Comparison of ENCODE assay signal across 10 cellular contexts in the genomic region with DNA sequence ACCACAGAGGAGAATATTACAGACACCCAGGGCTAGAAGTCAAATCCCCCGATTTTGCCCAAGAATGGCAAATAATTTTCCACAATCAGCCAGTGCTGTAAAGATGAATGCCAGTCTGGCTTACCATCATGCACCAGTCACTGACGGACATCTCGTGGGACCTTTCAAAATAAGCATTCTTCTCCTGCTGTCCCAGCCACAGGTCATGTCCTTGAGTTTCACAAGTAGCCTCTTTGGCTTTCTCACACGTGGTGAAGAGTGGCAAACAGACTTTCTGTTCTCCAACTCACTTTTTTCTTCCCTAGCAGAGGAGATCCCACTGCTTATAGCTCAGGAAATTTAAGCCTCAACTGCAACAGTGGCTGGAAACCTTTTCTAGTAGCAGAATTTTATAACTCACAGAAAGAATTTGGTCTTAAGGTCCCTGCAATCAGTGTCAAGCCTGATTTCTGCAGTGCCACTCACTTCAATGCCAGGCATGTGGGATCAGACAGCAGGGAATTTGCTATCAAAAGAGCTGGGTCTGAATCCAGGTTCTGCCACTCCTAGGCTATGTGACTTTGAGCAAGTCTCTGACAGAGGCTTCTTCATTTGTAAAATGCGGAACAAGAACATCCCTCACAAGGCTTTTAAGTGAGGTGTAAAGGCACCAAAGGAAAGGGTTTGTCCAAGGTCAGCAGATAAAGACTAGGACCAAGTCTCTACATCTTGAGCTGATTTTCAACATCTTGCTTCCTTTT. TPM values are rescaled to one million over a fixed set of nuclear protein-coding genes. Genes with fewer than 3 reads are reported as not detected.
DNase-seq lines count a peak whose midpoint lies in the region; ATAC-seq, FAIRE-seq and TF ChIP-seq lines count a peak whose summit lies in the region.
"Had no signal": no experiment of that assay in that cellular context is flagged by ENCODE, and none has a peak within 500 bp of the region (broad histone marks: within the 10 kb centered on the region; RNA-seq: fewer than 3 reads in every experiment).

No MANE protein-coding gene starts in this region.

- H3K4me3 Mint-ChIP-seq in naive thymus-derived CD4-positive, alpha-beta T cell: peak overlapping the region; percentile 92 to 100 (median 98)
- no peak overlapping the region for H3K4me3 Mint-ChIP-seq in progenitor cell of endocrine pancreas (ENCODE audit: low read depth)

- peaks cover 4 to 74% (median 63%) of the 10 kb centered on the region in 5 donors for H3K36me3 Mint-ChIP-seq in naive thymus-derived CD4-positive, alpha-beta T cell
- peaks cover 5% of the 10 kb centered on the region for H3K36me3 Mint-ChIP-seq in progenitor cell of endocrine pancreas (ENCODE audit: insufficient read depth)

- 70% methylated on average over 5 of the region's 5 CpGs for WGBS in liver
- 72% methylated on average over 5 of the region's 5 CpGs for WGBS in HepG2 (ENCODE audit: low lambda C conversion rate)

- no peak overlapping the region for H3K9ac ChIP-seq in liver (ENCODE audit: low read depth in 1 of 2, low read length in 2 of 2)
- no peak overlapping the region for H3K9ac ChIP-seq in HepG2 (ENCODE audit: insufficient read depth, low read depth, low read length)

- intact Hi-C loops in HepG2 (cut with micrococcal nuclease; ENCODE audit: unreplicated experiment) (no loop called here), ascending aorta (cut with DNase I) (loop anchor here (2.0 to 10.0 kb wide), 2 partner anchors 110 to 984 kb away; a partner anchor contains a TSS)
- intact Hi-C loops in naive thymus-derived CD4-positive, alpha-beta T cell (cut with micrococcal nuclease): no loop called here

- BruUV-seq in HepG2 (replicated peaks; lab: Mats Ljungman, UMichigan): no TSS peak

- no peak for TF ChIP-seq RAD21 in liver (IDR thresholded peaks at IDR 0.05)
- no peak for TF ChIP-seq RAD21 in HepG2 (CRISPR knock-in tag; IDR thresholded peaks at IDR 0.05)

- no peak overlapping the region for H3K4me3 ChIP-seq in liver (ENCODE audit: low read depth in 1 of 3, low read length in 3 of 3)
- H3K4me3 ChIP-seq in HepG2 (replicated peaks in 1 of 3; ENCODE audit: insufficient read depth in 1 of 3, low read depth in 2 of 3, low read length in 3 of 3): no peak overlapping the region
- peak overlapping the region in 1 of 2 donors; percentile 16 for H3K4me3 ChIP-seq in ascending aorta
- H3K4me3 ChIP-seq in naive thymus-derived CD4-positive, alpha-beta T cell (ENCODE audit: low read length): peak overlapping the region; percentile 100

- H3K27me3 ChIP-seq in liver (ENCODE audit: control insufficient read depth in 4 of 4, insufficient read depth in 4 of 4, low read length in 3 of 4) (no peaks in the 10 kb centered on the region), HepG2 (ENCODE audit: control insufficient read depth in 1 of 2, insufficient read depth in 2 of 2, low read length in 2 of 2) (no peaks in the 10 kb centered on the region), ascending aorta (no peaks in the 10 kb centered on the region)
- no peaks in the 10 kb centered on the region for H3K27me3 ChIP-seq in naive thymus-derived CD4-positive, alpha-beta T cell (ENCODE audit: control insufficient read depth in 2 of 2, insufficient read depth in 2 of 2, low read length in 2 of 2)

- H3K79me2 ChIP-seq in HepG2 (ENCODE audit: insufficient read depth, low read length): no peaks in the 10 kb centered on the region

- H3K4me2 ChIP-seq in HepG2 (ENCODE audit: low read depth, low read length): no peak overlapping the region

- no peak for ATAC-seq in HepG2
- no peak for ATAC-seq in naive thymus-derived CD4-positive, alpha-beta T cell
- ATAC-seq in GM18861 (IDR thresholded peaks at IDR 0.05; ENCODE audit: unreplicated experiment): no peak
- no peak for ATAC-seq in GM18909 (IDR thresholded peaks at IDR 0.05; ENCODE audit: poor library complexity, unreplicated experiment)

- H3K27ac ChIP-seq in liver (ENCODE audit: low read depth in 1 of 2, low read length in 2 of 2): peak overlapping the region; percentile 15 to 23
- no peak overlapping the region for H3K27ac ChIP-seq in HepG2 (ENCODE audit: extremely low read length, insufficient read depth, low read length)
- peak overlapping the region; percentile 98 to 99 for H3K27ac ChIP-seq in ascending aorta
- H3K27ac ChIP-seq in naive thymus-derived CD4-positive, alpha-beta T cell (ENCODE audit: low read depth, low read length): peak overlapping the region; percentile 100

- no peaks in the 10 kb centered on the region for H4K20me1 ChIP-seq in HepG2 (ENCODE audit: insufficient read depth, low read length)

- CTCF ChIA-PET in HepG2 (lab: Yijun Ruan, JAX; ENCODE audit: low intra/inter-chr PET ratio, low total read pairs): no interaction called here
- CTCF ChIA-PET in naive thymus-derived CD4-positive, alpha-beta T cell (lab: Charles Lee): interaction anchor here (0.8 to 6.9 kb wide), 5 partner anchors 9 to 1735 kb away, joined by 3 to 73 read pairs (median 4); a partner anchor contains a TSS

- no peak for FAIRE-seq in HepG2 (lab: Jason Lieb, UNC)

- H3K27me3 Mint-ChIP-seq in naive thymus-derived CD4-positive, alpha-beta T cell: no peaks in the 10 kb centered on the region
- peaks cover 7% of the 10 kb centered on the region for H3K27me3 Mint-ChIP-seq in progenitor cell of endocrine pancreas

- TF ChIP-seq CTCF in liver (IDR thresholded peaks at IDR 0.05; ENCODE audit: low read depth, low read length, missing input control) (no peak), HepG2 (CRISPR knock-in tag; IDR thresholded peaks at IDR 0.05) (no peak), ascending aorta (IDR thresholded peaks at IDR 0.05) (no peak), progenitor cell of endocrine pancreas (IDR thresholded peaks at IDR 0.05; ENCODE audit: unreplicated experiment) (no peak)

- H3K36me3 ChIP-seq in liver (ENCODE audit: control insufficient read depth in 4 of 4, insufficient read depth in 3 of 4, low read depth in 1 of 4, low read length in 3 of 4) (peaks cover 0 to 2% (median 0%) of the 10 kb centered on the region in 4 donors), HepG2 (replicated peaks in 1 of 2; ENCODE audit: control insufficient read depth in 1 of 2, insufficient read depth in 2 of 2, low read length in 2 of 2) (no peaks in the 10 kb centered on the region), ascending aorta (peaks cover 44 to 52% of the 10 kb centered on the region in 2 donors)
- peaks cover 43 to 69% (median 60%) of the 10 kb centered on the region in 3 experiments for H3K36me3 ChIP-seq in naive thymus-derived CD4-positive, alpha-beta T cell (ENCODE audit: control insufficient read depth in 2 of 3, insufficient read depth in 3 of 3, low read length in 3 of 3)

- TF ChIP-seq EP300 in HepG2 (IDR thresholded peaks at IDR 0.05; ENCODE audit: low read depth in 2 of 2, low read length in 2 of 2): no peak
- TF ChIP-seq EP300 in HepG2 (CRISPR knock-in tag; IDR thresholded peaks at IDR 0.05; ENCODE audit: borderline replicate concordance): no peak

- DNase-seq in HepG2 (ENCODE audit: low spot score) (no peak), ascending aorta (ENCODE audit: low spot score in 2 of 2) (no peak), progenitor cell of endocrine pancreas (ENCODE audit: low spot score, unreplicated experiment) (no peak), Kasumi-1 (lab: John Stamatoyannopoulos, UW) (no peak)
- peak in 1 of 9 donors; percentile 18 for DNase-seq in naive thymus-derived CD4-positive, alpha-beta T cell
- DNase-seq: erythroblast, kidney glomerular epithelial cell had no signal

- in situ Hi-C loops in HepG2 (cut with HindIII; ENCODE audit: extremely low pct_ligation_motif_present, low pct_unique_long_range_greater_than_20kb): no loop called here

- peaks cover 0 to 12% (median 0%) of the 10 kb centered on the region in 11 donors for H3K9me3 Mint-ChIP-seq in naive thymus-derived CD4-positive, alpha-beta T cell
- no peaks in the 10 kb centered on the region for H3K9me3 Mint-ChIP-seq in progenitor cell of endocrine pancreas (ENCODE audit: low read depth)

- no peak for TF ChIP-seq POLR2A in HepG2 (IDR thresholded peaks at IDR 0.05; ENCODE audit: insufficient read depth in 1 of 2, low read depth in 2 of 2, low read length in 2 of 2)

- H3K9me3 ChIP-seq in liver (ENCODE audit: control insufficient read depth in 4 of 4, low read length in 3 of 4) (no peaks in the 10 kb centered on the region), HepG2 (ENCODE audit: low read length) (no peaks in the 10 kb centered on the region), ascending aorta (no peaks in the 10 kb centered on the region)
- no peaks in the 10 kb centered on the region for H3K9me3 ChIP-seq in naive thymus-derived CD4-positive, alpha-beta T cell (ENCODE audit: control insufficient read depth in 2 of 3, low read length in 3 of 3)

- H3K27ac Mint-ChIP-seq in naive thymus-derived CD4-positive, alpha-beta T cell: peak overlapping the region; percentile 98 to 100 (median 99)
- no peak overlapping the region for H3K27ac Mint-ChIP-seq in progenitor cell of endocrine pancreas

- peaks cover 27 to 69% (median 63%) of the 10 kb centered on the region in 7 donors for H3K4me1 Mint-ChIP-seq in naive thymus-derived CD4-positive, alpha-beta T cell
- H3K4me1 Mint-ChIP-seq in progenitor cell of endocrine pancreas (ENCODE audit: low read depth): peaks cover 34% of the 10 kb centered on the region

- H2AFZ ChIP-seq in HepG2 (ENCODE audit: low read length): no peak overlapping the region

- POLR2A ChIA-PET in HepG2 (lab: Yijun Ruan, JAX): interaction anchor here (0.8 kb wide), 1 partner anchor 9 kb away, joined by 3 read pairs; no protein-coding TSS in a partner anchor
- POLR2A ChIA-PET in naive thymus-derived CD4-positive, alpha-beta T cell (lab: Charles Lee): interaction anchor here (1.1 to 35.9 kb wide), 13 partner anchors 6 to 373 kb away, joined by 3 to 2331 read pairs (median 29); a partner anchor contains a TSS

- H3K4me1 ChIP-seq in liver (ENCODE audit: control insufficient read depth in 4 of 4, insufficient read depth in 4 of 4, low read length in 3 of 4) (peaks cover 3 to 22% (median 11%) of the 10 kb centered on the region in 4 donors), HepG2 (ENCODE audit: insufficient read depth, low read length) (peaks cover 56% of the 10 kb centered on the region), ascending aorta (peaks cover 7 to 31% of the 10 kb centered on the region in 2 donors)
- peaks cover 59 to 70% of the 10 kb centered on the region in 2 donors for H3K4me1 ChIP-seq in naive thymus-derived CD4-positive, alpha-beta T cell (ENCODE audit: control insufficient read depth in 2 of 2, insufficient read depth in 2 of 2, low read length in 2 of 2)

RNA-seq across cellular contexts. Expression of a gene that starts 3.6 kb away (rescaled TPM):
- total RNA-seq in liver (1 to 10 TPM; 7.3 to 7.8 TPM), HepG2 (2016; rRNA removed; fragmentation: Illumina TruSeq; extraction: Trizol) (0.44 and 1.3 TPM in 2 replicates), ascending aorta (16.4 TPM), progenitor cell of endocrine pancreas (6.2 and 7.6 TPM in 2 replicates)
- polyA plus RNA-seq in liver (1 to 10 TPM; 3.1 to 4.7 TPM), HepG2 (2011; rRNA removed) (2.5 and 5.3 TPM in 2 replicates)
- total RNA-seq in HepG2 (2016; cell fraction: cytosol; rRNA removed; fragmentation: Illumina TruSeq; extraction: Trizol; ENCODE audit: low read depth): 0.26 and 0.30 TPM in 2 replicates
- 0.49 and 1.3 TPM in 2 replicates for total RNA-seq in HepG2 (2016; cell fraction: insoluble cytoplasmic fraction; rRNA removed; fragmentation: Illumina TruSeq; extraction: Trizol)
- total RNA-seq in HepG2 (2016; cell fraction: membrane; rRNA removed; fragmentation: Illumina TruSeq; extraction: Trizol): 0.34 and 0.41 TPM in 2 replicates
- 1.5 and 2.0 TPM in 2 replicates for total RNA-seq in HepG2 (2016; cell fraction: nucleus; rRNA removed; fragmentation: Illumina TruSeq; extraction: Trizol)
- polyA plus RNA-seq in HepG2 (2011; cell fraction: cytosol; rRNA removed): 2.4 and 5.0 TPM in 2 replicates
- 2.3 and 4.8 TPM in 2 replicates for polyA plus RNA-seq in HepG2 (2011; cell fraction: nucleus; rRNA removed)
- polyA plus RNA-seq in HepG2 (2012): 4.8 and 7.6 TPM in 2 replicates
- 0.06 and 0.11 TPM in 2 replicates for polyA plus RNA-seq in HepG2 (2016; cell fraction: cytosol; fragmentation: Illumina TruSeq; extraction: Trizol; ENCODE audit: low read depth)
- polyA plus RNA-seq in HepG2 (2016; cell fraction: insoluble cytoplasmic fraction; fragmentation: Illumina TruSeq; extraction: Trizol; ENCODE audit: low read depth): 0.21 and 0.38 TPM in 2 replicates
- polyA plus RNA-seq in HepG2 (2016; cell fraction: membrane; fragmentation: Illumina TruSeq; extraction: Trizol; ENCODE audit: low read depth): 0.10 and 0.14 TPM in 2 replicates
- polyA plus RNA-seq in HepG2 (2016; cell fraction: nucleus; fragmentation: Illumina TruSeq; extraction: Trizol; ENCODE audit: insufficient read depth, low read depth): 1.7 and 2.4 TPM in 2 replicates
- 2.1 and 3.8 TPM in 2 replicates for polyA minus RNA-seq in HepG2 (2011; rRNA and poly(A)+ RNA removed; ENCODE audit: low replicate concordance)
- polyA minus RNA-seq in HepG2 (2011; cell fraction: cytosol; rRNA and poly(A)+ RNA removed): 2.0 and 4.0 TPM in 2 replicates
- 2.1 and 4.0 TPM in 2 replicates for polyA minus RNA-seq in HepG2 (2011; cell fraction: nucleus; rRNA and poly(A)+ RNA removed)
- 100 to 1,000 TPM in 4 of 5 experiments, 10 to 100 TPM in 1; 72.8 to 638 (median 594) TPM for total RNA-seq in naive thymus-derived CD4-positive, alpha-beta T cell
- polyA plus RNA-seq in naive thymus-derived CD4-positive, alpha-beta T cell: 100 to 1,000 TPM; 606 to 941 TPM

RNA-seq across cellular contexts. Expression of a gene that starts 57.5 kb away (rescaled TPM):
- 10 to 100 TPM; 11.0 to 13.5 TPM for total RNA-seq in liver
- 1 to 10 TPM; 3.8 to 9.3 TPM for polyA plus RNA-seq in liver
- 30.4 and 30.5 TPM in 2 replicates for total RNA-seq in HepG2 (2016; rRNA removed; fragmentation: Illumina TruSeq; extraction: Trizol)
- total RNA-seq in HepG2 (2016; cell fraction: cytosol; rRNA removed; fragmentation: Illumina TruSeq; extraction: Trizol; ENCODE audit: low read depth): 6.2 and 6.9 TPM in 2 replicates
- total RNA-seq in HepG2 (2016; cell fraction: insoluble cytoplasmic fraction; rRNA removed; fragmentation: Illumina TruSeq; extraction: Trizol): 28.0 and 31.0 TPM in 2 replicates
- 20.4 and 21.7 TPM in 2 replicates for total RNA-seq in HepG2 (2016; cell fraction: membrane; rRNA removed; fragmentation: Illumina TruSeq; extraction: Trizol)
- total RNA-seq in HepG2 (2016; cell fraction: nucleus; rRNA removed; fragmentation: Illumina TruSeq; extraction: Trizol): 32.1 and 34.3 TPM in 2 replicates
- polyA plus RNA-seq in HepG2 (2011; rRNA removed): 24.9 and 26.6 TPM in 2 replicates
- polyA plus RNA-seq in HepG2 (2011; cell fraction: cytosol; rRNA removed): 16.9 and 18.6 TPM in 2 replicates
- polyA plus RNA-seq in HepG2 (2011; cell fraction: nucleus; rRNA removed): 45.4 and 58.3 TPM in 2 replicates
- 25.7 and 29.3 TPM in 2 replicates for polyA plus RNA-seq in HepG2 (2012)
- 3.1 and 3.4 TPM in 2 replicates for polyA plus RNA-seq in HepG2 (2016; cell fraction: cytosol; fragmentation: Illumina TruSeq; extraction: Trizol; ENCODE audit: low read depth)
- polyA plus RNA-seq in HepG2 (2016; cell fraction: insoluble cytoplasmic fraction; fragmentation: Illumina TruSeq; extraction: Trizol; ENCODE audit: low read depth): 32.9 and 37.5 TPM in 2 replicates
- 11.6 and 11.7 TPM in 2 replicates for polyA plus RNA-seq in HepG2 (2016; cell fraction: membrane; fragmentation: Illumina TruSeq; extraction: Trizol; ENCODE audit: low read depth)
- polyA plus RNA-seq in HepG2 (2016; cell fraction: nucleus; fragmentation: Illumina TruSeq; extraction: Trizol; ENCODE audit: insufficient read depth, low read depth): 45.6 and 49.3 TPM in 2 replicates
- polyA minus RNA-seq in HepG2 (2011; rRNA and poly(A)+ RNA removed; ENCODE audit: low replicate concordance): 47.7 and 108 TPM in 2 replicates
- polyA minus RNA-seq in HepG2 (2011; cell fraction: cytosol; rRNA and poly(A)+ RNA removed): 27.9 and 30.8 TPM in 2 replicates
- 54.1 and 54.8 TPM in 2 replicates for polyA minus RNA-seq in HepG2 (2011; cell fraction: nucleus; rRNA and poly(A)+ RNA removed)
- total RNA-seq in ascending aorta: 28.9 TPM
- total RNA-seq in naive thymus-derived CD4-positive, alpha-beta T cell: 10 to 100 TPM; 35.9 to 61.3 (median 55.2) TPM
- 10 to 100 TPM; 15.1 to 26.0 TPM for polyA plus RNA-seq in naive thymus-derived CD4-positive, alpha-beta T cell
- total RNA-seq in progenitor cell of endocrine pancreas: 88.8 and 93.6 TPM in 2 replicates
